1 cellular context compared by ENCODE assay signal in the genomic region with DNA sequence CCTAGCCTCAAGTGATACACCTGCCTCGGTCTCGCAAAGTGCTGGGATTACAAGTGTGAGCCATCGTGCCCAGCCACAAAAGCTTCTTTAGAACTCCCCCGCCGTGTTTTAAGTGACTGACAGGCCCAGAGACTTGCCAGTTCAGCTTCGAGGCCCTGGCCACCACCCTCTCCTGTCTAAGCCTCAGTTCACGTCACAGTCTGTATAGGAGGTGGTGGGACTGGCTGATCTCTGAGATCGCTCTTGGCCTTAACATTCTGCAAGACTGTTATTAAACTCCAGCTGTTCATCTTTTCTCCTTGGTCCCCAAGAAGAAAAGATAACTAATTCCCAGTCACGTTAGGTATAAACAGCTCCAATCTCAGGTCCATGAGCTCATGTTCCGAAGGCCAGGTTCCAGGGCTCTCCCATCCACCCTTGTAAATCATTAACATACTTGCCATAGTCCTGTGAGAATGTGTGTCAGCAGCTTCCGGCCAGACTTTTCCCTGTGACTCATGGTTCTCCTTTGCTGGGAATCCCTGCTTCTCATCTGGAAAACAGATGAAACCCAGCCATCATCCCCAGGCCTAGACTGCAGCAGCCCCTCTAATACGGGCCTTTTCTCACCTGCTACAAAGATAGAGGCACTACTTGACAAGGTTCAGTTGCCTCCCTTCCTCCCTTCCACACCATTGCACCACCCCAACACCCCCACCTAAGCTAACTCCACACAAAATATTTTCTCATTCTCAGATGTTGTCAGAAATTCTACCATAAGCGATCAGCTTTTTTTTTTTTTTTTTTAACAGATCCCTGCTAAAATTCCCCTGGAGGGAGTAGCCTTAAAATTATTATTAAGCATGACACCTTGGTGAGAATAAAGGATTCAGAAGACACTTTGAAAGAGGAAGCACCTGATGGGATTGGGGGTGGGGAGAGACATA.
TF ChIP-seq lines count a peak whose summit lies in the region.

No MANE protein-coding gene starts in this region.

TF ChIP-seq in HepG2, 621 proteins besides CTCF, POLR2A, EP300 and RAD21 (continued from another document and continues in another):
- TF ChIP-seq NR3C1 (CRISPR knock-in tag; IDR thresholded peaks at IDR 0.05) (no peak), KAT8 (CRISPR knock-in tag; IDR thresholded peaks at IDR 0.05) (peak; percentile 46; the same call in 1 of the 2 replicates), FOXO1 (CRISPR knock-in tag; IDR thresholded peaks at IDR 0.05) (peak; percentile 66; the same call in 1 of the 2 replicates), SP5 (CRISPR knock-in tag; IDR thresholded peaks at IDR 0.05; ENCODE audit: borderline replicate concordance, low read depth) (no peak), FOXA3 (CRISPR knock-in tag; IDR thresholded peaks at IDR 0.05) (peak; percentile 64; the same call in 1 of the 2 replicates), SOX13 (IDR thresholded peaks at IDR 0.05) (no peak), SOX13 (CRISPR knock-in tag; conservative IDR thresholded peaks at IDR 0.05 in 1 of 2, IDR thresholded peaks at IDR 0.05 in 1 of 2) (peak in 1 of 2 experiments; percentile 70; a peak in 2 of 4 replicates), ZBTB7B (CRISPR knock-in tag; IDR thresholded peaks at IDR 0.05) (no peak; the same call in 1 of the 2 replicates), BRCA1 (CRISPR knock-in tag; IDR thresholded peaks at IDR 0.05) (no peak), ZNF383 (CRISPR knock-in tag; IDR thresholded peaks at IDR 0.05; ENCODE audit: borderline replicate concordance) (no peak), ZNF496 (CRISPR knock-in tag; IDR thresholded peaks at IDR 0.05; ENCODE audit: insufficient replicate concordance) (no peak), ZKSCAN8 (CRISPR knock-in tag; IDR thresholded peaks at IDR 0.05; ENCODE audit: borderline replicate concordance) (no peak), CEBPZ (IDR thresholded peaks at IDR 0.05; ENCODE audit: low read length) (no peak), ZFP41 (CRISPR knock-in tag; IDR thresholded peaks at IDR 0.05; ENCODE audit: borderline replicate concordance) (no peak), SRSF9 (IDR thresholded peaks at IDR 0.05; ENCODE audit: borderline replicate concordance, insufficient read depth, low read depth, low read length, poor library complexity, severe bottlenecking) (no peak), ZBTB44 (CRISPR knock-in tag; IDR thresholded peaks at IDR 0.05) (no peak), ZMYM3 (CRISPR knock-in tag; IDR thresholded peaks at IDR 0.05) (no peak; the same call in 1 of the 2 replicates), CHD4 (IDR thresholded peaks at IDR 0.05; ENCODE audit: borderline replicate concordance, low read length) (peak; percentile 80; the same call in 1 of the 2 replicates), ZNF670 (CRISPR knock-in tag; IDR thresholded peaks at IDR 0.05; ENCODE audit: borderline replicate concordance) (no peak), CREBL2 (CRISPR knock-in tag; IDR thresholded peaks at IDR 0.05; ENCODE audit: borderline replicate concordance) (no peak), SPEN (CRISPR knock-in tag; IDR thresholded peaks at IDR 0.05; ENCODE audit: low read depth) (peak; percentile 71), ATF4 (CRISPR knock-in tag; IDR thresholded peaks at IDR 0.05) (peak in 1 of 2 experiments; percentile 16; a peak in 1 of 4 replicates), ZNF720 (CRISPR knock-in tag; IDR thresholded peaks at IDR 0.05) (no peak), GZF1 (CRISPR knock-in tag; IDR thresholded peaks at IDR 0.05) (0 out of 2 replicates have a peak, but pooled peaks have one; percentile 41), HIVEP1 (CRISPR knock-in tag; IDR thresholded peaks at IDR 0.05) (peak; percentile 82), ZNF780A (CRISPR knock-in tag; IDR thresholded peaks at IDR 0.05) (no peak), ZNF672 (CRISPR knock-in tag; IDR thresholded peaks at IDR 0.05) (no peak), TGIF2 (CRISPR knock-in tag; IDR thresholded peaks at IDR 0.05) (no peak; the same call in 1 of the 2 replicates), POLR2G (IDR thresholded peaks at IDR 0.05; ENCODE audit: low read depth, low read length) (peak; percentile 64), ZNF709 (CRISPR knock-in tag; IDR thresholded peaks at IDR 0.05) (no peak), MATR3 (CRISPR knock-in tag; IDR thresholded peaks at IDR 0.05) (no peak), ZBTB39 (CRISPR knock-in tag; IDR thresholded peaks at IDR 0.05) (no peak), HNRNPLL (IDR thresholded peaks at IDR 0.05; ENCODE audit: low read depth, low read length, poor library complexity, severe bottlenecking) (no peak), ZFP1 (CRISPR knock-in tag; IDR thresholded peaks at IDR 0.05) (no peak), POLR2AphosphoS5 (IDR thresholded peaks at IDR 0.05; ENCODE audit: low read depth, low read length) (peak; percentile 64), TBX3 (IDR thresholded peaks at IDR 0.05; ENCODE audit: borderline replicate concordance) (no peak), ZSCAN12 (CRISPR knock-in tag; IDR thresholded peaks at IDR 0.05) (no peak), ZNF10 (CRISPR knock-in tag; IDR thresholded peaks at IDR 0.05; ENCODE audit: borderline replicate concordance, low read depth) (no peak)
- TF ChIP-seq, protein P1, sequence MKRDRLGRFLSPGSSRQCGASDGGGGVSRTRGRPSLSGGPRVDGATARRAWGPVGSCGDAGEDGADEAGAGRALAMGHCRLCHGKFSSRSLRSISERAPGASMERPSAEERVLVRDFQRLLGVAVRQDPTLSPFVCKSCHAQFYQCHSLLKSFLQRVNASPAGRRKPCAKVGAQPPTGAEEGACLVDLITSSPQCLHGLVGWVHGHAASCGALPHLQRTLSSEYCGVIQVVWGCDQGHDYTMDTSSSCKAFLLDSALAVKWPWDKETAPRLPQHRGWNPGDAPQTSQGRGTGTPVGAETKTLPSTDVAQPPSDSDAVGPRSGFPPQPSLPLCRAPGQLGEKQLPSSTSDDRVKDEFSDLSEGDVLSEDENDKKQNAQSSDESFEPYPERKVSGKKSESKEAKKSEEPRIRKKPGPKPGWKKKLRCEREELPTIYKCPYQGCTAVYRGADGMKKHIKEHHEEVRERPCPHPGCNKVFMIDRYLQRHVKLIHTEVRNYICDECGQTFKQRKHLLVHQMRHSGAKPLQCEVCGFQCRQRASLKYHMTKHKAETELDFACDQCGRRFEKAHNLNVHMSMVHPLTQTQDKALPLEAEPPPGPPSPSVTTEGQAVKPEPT (CRISPR knock-in tag; IDR thresholded peaks at IDR 0.05; ENCODE audit: low read depth) = no peak
- TF ChIP-seq, protein P2, sequence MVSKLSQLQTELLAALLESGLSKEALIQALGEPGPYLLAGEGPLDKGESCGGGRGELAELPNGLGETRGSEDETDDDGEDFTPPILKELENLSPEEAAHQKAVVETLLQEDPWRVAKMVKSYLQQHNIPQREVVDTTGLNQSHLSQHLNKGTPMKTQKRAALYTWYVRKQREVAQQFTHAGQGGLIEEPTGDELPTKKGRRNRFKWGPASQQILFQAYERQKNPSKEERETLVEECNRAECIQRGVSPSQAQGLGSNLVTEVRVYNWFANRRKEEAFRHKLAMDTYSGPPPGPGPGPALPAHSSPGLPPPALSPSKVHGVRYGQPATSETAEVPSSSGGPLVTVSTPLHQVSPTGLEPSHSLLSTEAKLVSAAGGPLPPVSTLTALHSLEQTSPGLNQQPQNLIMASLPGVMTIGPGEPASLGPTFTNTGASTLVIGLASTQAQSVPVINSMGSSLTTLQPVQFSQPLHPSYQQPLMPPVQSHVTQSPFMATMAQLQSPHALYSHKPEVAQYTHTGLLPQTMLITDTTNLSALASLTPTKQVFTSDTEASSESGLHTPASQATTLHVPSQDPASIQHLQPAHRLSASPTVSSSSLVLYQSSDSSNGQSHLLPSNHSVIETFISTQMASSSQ (IDR thresholded peaks at IDR 0.05; ENCODE audit: low read depth) = peak; percentile 99
- TF ChIP-seq, protein P2 (CRISPR knock-in tag; IDR thresholded peaks at IDR 0.05; ENCODE audit: borderline replicate concordance) = peak; percentile 99
- TF ChIP-seq, protein P3, sequence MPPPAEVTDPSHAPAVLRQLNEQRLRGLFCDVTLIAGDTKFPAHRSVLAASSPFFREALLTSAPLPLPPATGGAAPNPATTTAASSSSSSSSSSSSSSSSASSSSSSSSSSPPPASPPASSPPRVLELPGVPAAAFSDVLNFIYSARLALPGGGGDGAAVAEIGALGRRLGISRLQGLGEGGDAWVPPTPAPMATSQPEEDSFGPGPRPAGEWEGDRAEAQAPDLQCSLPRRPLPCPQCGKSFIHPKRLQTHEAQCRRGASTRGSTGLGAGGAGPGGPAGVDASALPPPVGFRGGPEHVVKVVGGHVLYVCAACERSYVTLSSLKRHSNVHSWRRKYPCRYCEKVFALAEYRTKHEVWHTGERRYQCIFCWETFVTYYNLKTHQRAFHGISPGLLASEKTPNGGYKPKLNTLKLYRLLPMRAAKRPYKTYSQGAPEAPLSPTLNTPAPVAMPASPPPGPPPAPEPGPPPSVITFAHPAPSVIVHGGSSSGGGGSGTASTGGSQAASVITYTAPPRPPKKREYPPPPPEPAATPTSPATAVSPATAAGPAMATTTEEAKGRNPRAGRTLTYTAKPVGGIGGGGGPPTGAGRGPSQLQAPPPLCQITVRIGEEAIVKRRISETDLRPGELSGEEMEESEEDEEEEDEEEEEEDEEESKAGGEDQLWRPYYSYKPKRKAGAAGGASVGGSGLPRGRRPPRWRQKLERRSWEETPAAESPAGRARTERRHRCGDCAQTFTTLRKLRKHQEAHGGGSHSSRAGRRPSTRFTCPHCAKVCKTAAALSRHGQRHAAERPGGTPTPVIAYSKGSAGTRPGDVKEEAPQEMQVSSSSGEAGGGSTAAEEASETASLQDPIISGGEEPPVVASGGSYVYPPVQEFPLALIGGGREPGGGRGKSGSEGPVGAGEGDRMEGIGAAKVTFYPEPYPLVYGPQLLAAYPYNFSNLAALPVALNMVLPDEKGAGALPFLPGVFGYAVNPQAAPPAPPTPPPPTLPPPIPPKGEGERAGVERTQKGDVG (CRISPR knock-in tag; IDR thresholded peaks at IDR 0.05; ENCODE audit: borderline replicate concordance) = no peak
